ENCODE assay signal across 1 cellular context in the genomic region with DNA sequence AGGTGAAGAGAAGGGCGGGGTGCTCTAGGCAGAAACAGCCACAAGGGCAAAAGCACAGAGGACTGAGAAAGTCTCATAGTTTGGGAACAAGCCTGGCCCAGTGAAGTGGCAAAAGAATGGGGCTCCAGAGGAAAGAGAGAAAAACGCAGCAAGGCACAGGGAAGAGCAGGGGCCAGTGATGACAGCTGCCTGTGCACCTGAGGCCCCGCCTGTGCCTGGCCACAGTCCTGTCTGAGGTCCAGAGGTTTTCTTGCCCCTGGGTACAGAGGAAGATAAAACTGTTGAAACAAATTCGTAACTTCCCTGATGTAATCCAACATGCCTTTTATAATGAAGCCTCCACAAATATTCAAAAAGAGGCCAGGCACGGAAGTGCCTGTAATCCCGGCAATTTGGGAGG.
TF ChIP-seq lines count a peak whose summit lies in the region.

No MANE protein-coding gene starts in this region.

TF ChIP-seq in HepG2, 621 proteins besides CTCF, POLR2A, EP300 and RAD21:
- TF ChIP-seq ZNF12 (CRISPR knock-in tag; IDR thresholded peaks at IDR 0.05) (no peak), ZNF34 (CRISPR knock-in tag; IDR thresholded peaks at IDR 0.05; ENCODE audit: borderline replicate concordance) (no peak), ZMYM3 (CRISPR knock-in tag; IDR thresholded peaks at IDR 0.05) (peak; percentile 20; the same call in 1 of the 2 replicates), MIER2 (CRISPR knock-in tag; IDR thresholded peaks at IDR 0.05) (no peak), TEAD3 (CRISPR knock-in tag; optimal IDR thresholded peaks at IDR 0.05; ENCODE audit: borderline replicate concordance) (peak; percentile 7)
- TF ChIP-seq, protein P1, sequence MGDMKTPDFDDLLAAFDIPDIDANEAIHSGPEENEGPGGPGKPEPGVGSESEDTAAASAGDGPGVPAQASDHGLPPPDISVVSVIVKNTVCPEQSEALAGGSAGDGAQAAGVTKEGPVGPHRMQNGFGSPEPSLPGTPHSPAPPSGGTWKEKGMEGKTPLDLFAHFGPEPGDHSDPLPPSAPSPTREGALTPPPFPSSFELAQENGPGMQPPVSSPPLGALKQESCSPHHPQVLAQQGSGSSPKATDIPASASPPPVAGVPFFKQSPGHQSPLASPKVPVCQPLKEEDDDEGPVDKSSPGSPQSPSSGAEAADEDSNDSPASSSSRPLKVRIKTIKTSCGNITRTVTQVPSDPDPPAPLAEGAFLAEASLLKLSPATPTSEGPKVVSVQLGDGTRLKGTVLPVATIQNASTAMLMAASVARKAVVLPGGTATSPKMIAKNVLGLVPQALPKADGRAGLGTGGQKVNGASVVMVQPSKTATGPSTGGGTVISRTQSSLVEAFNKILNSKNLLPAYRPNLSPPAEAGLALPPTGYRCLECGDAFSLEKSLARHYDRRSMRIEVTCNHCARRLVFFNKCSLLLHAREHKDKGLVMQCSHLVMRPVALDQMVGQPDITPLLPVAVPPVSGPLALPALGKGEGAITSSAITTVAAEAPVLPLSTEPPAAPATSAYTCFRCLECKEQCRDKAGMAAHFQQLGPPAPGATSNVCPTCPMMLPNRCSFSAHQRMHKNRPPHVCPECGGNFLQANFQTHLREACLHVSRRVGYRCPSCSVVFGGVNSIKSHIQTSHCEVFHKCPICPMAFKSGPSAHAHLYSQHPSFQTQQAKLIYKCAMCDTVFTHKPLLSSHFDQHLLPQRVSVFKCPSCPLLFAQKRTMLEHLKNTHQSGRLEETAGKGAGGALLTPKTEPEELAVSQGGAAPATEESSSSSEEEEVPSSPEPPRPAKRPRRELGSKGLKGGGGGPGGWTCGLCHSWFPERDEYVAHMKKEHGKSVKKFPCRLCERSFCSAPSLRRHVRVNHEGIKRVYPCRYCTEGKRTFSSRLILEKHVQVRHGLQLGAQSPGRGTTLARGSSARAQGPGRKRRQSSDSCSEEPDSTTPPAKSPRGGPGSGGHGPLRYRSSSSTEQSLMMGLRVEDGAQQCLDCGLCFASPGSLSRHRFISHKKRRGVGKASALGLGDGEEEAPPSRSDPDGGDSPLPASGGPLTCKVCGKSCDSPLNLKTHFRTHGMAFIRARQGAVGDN (CRISPR knock-in tag; IDR thresholded peaks at IDR 0.05) = peak; percentile 31
- TF ChIP-seq, protein P2, sequence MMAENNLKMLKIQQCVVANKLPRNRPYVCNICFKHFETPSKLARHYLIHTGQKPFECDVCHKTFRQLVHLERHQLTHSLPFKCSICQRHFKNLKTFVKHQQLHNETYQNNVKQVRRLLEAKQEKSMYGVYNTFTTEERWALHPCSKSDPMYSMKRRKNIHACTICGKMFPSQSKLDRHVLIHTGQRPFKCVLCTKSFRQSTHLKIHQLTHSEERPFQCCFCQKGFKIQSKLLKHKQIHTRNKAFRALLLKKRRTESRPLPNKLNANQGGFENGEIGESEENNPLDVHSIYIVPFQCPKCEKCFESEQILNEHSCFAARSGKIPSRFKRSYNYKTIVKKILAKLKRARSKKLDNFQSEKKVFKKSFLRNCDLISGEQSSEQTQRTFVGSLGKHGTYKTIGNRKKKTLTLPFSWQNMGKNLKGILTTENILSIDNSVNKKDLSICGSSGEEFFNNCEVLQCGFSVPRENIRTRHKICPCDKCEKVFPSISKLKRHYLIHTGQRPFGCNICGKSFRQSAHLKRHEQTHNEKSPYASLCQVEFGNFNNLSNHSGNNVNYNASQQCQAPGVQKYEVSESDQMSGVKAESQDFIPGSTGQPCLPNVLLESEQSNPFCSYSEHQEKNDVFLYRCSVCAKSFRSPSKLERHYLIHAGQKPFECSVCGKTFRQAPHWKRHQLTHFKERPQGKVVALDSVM (CRISPR knock-in tag; IDR thresholded peaks at IDR 0.05) = peak; percentile 28; the same call in 1 of the 2 replicates
- TF ChIP-seq, protein P3, sequence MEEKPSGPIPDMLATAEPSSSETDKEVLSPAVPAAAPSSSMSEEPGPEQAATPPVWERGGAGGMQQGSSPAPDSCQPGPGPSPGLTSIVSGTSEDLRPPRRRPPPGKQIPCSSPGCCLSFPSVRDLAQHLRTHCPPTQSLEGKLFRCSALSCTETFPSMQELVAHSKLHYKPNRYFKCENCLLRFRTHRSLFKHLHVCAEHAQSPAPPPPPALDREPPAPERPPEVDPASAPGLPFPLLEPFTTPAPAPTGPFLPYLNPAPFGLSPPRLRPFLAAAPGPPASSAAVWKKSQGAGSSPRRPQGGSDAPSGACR (CRISPR knock-in tag; IDR thresholded peaks at IDR 0.05) = no peak
